ENCODE assay signal across 28 cellular contexts in genomic region chr11:64362339-64362738, GRCh38. TPM values are rescaled to one million over a fixed set of nuclear protein-coding genes. Genes with fewer than 3 reads are reported as not detected.
DNase-seq lines count a peak whose midpoint lies in the region; ATAC-seq, FAIRE-seq and TF ChIP-seq lines count a peak whose summit lies in the region.
"Had no signal": no experiment of that assay in that cellular context is flagged by ENCODE, and none has a peak within 500 bp of the region (broad histone marks: within the 10 kb centered on the region; RNA-seq: fewer than 3 reads in every experiment).

No MANE protein-coding gene starts in this region.

- no peaks in the 10 kb centered on the region for H3K27me3 Mint-ChIP-seq in Caco-2 (ENCODE audit: insufficient read depth, unreplicated experiment)
- H3K27me3 Mint-ChIP-seq in neural crest cell (ENCODE audit: low read depth): no peaks in the 10 kb centered on the region
- no peaks in the 10 kb centered on the region for H3K27me3 Mint-ChIP-seq in activated T-helper 2 cell treated with anti-CD3 and anti-CD28 coated beads, Interferon-gamma antibody, Interleukin-2, Interleukin-4, amounts not matched to agents 10 μg/mL and 5 μg/mL and 100 μg/mL, durations not matched to agents 14 hours and 24 hours and 36 hours (ENCODE audit: low read depth)
- H3K27me3 Mint-ChIP-seq: CD8-positive, alpha-beta memory T cell had no signal

- peaks cover 21% of the 10 kb centered on the region for H3K79me2 ChIP-seq in GM12878 (ENCODE audit: control insufficient read depth, insufficient read depth, low read length)

- 93% methylated on average over 10 of the region's 10 CpGs for WGBS in GM12878 (ENCODE audit: insufficient coverage, insufficient replicate concordance, low lambda C conversion rate, missing lambda C conversion rate)

- no peak overlapping the region for H3K27ac Mint-ChIP-seq in Caco-2 (ENCODE audit: unreplicated experiment)
- H3K27ac Mint-ChIP-seq in neural crest cell (ENCODE audit: unreplicated experiment): no peak overlapping the region
- H3K27ac Mint-ChIP-seq in activated T-helper 2 cell treated with anti-CD3 and anti-CD28 coated beads, Interferon-gamma antibody, Interleukin-2, Interleukin-4, amounts not matched to agents 10 μg/mL and 5 μg/mL and 100 μg/mL, durations not matched to agents 14 hours and 24 hours and 36 hours: no peak overlapping the region

- RAD21 ChIA-PET in GM12878 (lab: Charles Lee; ENCODE audit: unreplicated experiment): no interaction called here

- peaks cover 37% of the 10 kb centered on the region for H3K4me1 ChIP-seq in Caco-2
- H3K4me1 ChIP-seq in GM12878 (ENCODE audit: control insufficient read depth, insufficient read depth, low read length): peaks cover 36% of the 10 kb centered on the region

- no peak overlapping the region; the same call in 1 of the 2 replicates for H3K4me2 ChIP-seq in GM12878 (ENCODE audit: control insufficient read depth, insufficient read depth)
- H3K4me2 ChIP-seq: PC-9 had no signal

- peaks cover 8% of the 10 kb centered on the region for H3K36me3 ChIP-seq in Caco-2 (ENCODE audit: control insufficient read depth, insufficient read depth, low read length)
- H3K36me3 ChIP-seq in GM12878 (ENCODE audit: control insufficient read depth in 2 of 2, insufficient read depth in 2 of 2, low read length in 1 of 2): peaks cover 5 to 17% of the 10 kb centered on the region in 2 experiments; a peak in 3 of 4 replicates

- H3K27me3 ChIP-seq in Caco-2 (replicated peaks; ENCODE audit: control insufficient read depth, insufficient read depth, low read length): no peaks in the 10 kb centered on the region
- no peaks in the 10 kb centered on the region for H3K27me3 ChIP-seq in GM12878 (replicated peaks in 1 of 2; ENCODE audit: control insufficient read depth in 2 of 2, insufficient read depth in 2 of 2, low read length in 1 of 2)
- H3K27me3 ChIP-seq: MG63 had no signal

- in situ Hi-C loops in GM12878 (cut with MboI): no loop called here

- no peak for TF ChIP-seq RAD21 in GM12878 (IDR thresholded peaks at IDR 0.05; ENCODE audit: insufficient read depth, low read depth, low read length)

- H3K27ac ChIP-seq in GM12878 (ENCODE audit: control insufficient read depth, insufficient read depth): peak overlapping the region; percentile 50
- H3K27ac ChIP-seq: PC-9, SK-N-MC had no signal

- SMC1A ChIA-PET in GM12878 (lab: Charles Lee; ENCODE audit: uncharacterized antibody, unreplicated experiment): interaction anchor here (1.5 kb wide), 1 partner anchor 58 kb away, joined by 4 read pairs; the partner anchor contains the start of gene ESRRA

- DNase-seq in activated effector memory CD4-positive, alpha-beta T cell treated with anti-CD3 and anti-CD28 coated beads, Interleukin-2, amount 50 U/mL, for 16 hours: peak; percentile 53
- DNase-seq in activated effector memory CD4-positive, alpha-beta T cell treated with Interleukin-2 at 50 U/mL for 16 hours: no peak
- DNase-seq in Caco-2: no peak
- no peak for DNase-seq in GM12878 (ENCODE audit: low read depth, low spot score)
- DNase-seq in neural crest cell (ENCODE audit: low read depth, low spot score): no peak
- no peak for DNase-seq in hypothalamus (lab: John Stamatoyannopoulos, UW)
- no peak for DNase-seq in activated T-helper 2 cell treated with anti-CD3 and anti-CD28 coated beads, Interferon-gamma antibody, Interleukin-2, Interleukin-4, amounts not matched to agents 10 μg/mL and 5 μg/mL and 100 μg/mL, durations not matched to agents 14 hours and 24 hours and 36 hours (ENCODE audit: low spot score)
- DNase-seq: AML-193; C1 segment of cervical spinal cord; Calu3; CD8-positive, alpha-beta memory T cell; DMS79 treated with DMSO at 0.1 percent for 48 hours; GF-D8; KG1; MG63; NCI-H1105 treated with DMSO at 0.1 percent for 48 hours; NCI-H2029 treated with DMSO at 0.1 percent for 48 hours; NCI-H446 treated with DMSO at 0.1 percent for 48 hours; NCI-H526; NCI-H82; NK-92 treated with Interleukin-12 subunit alpha and Interleukin-12 subunit beta, amount 100 ng/mL, for 24 hours; PC-9; SIG-M5 had no signal

- ATAC-seq in GM12878: no peak
- no peak for ATAC-seq in HG03095 (IDR thresholded peaks at IDR 0.05; ENCODE audit: unreplicated experiment)
- ATAC-seq: HCT116 had no signal

- no peak overlapping the region for H2AFZ ChIP-seq in GM12878 (ENCODE audit: control insufficient read depth, low read depth, low read length)
- H2AFZ ChIP-seq: PC-9 had no signal

- no peaks in the 10 kb centered on the region for H4K20me1 ChIP-seq in GM12878 (ENCODE audit: control insufficient read depth, insufficient read depth)

- TF ChIP-seq POLR2A in GM12878 (IDR thresholded peaks at IDR 0.05; ENCODE audit: low read depth, low read length): no peak

- no peak for TF ChIP-seq EP300 in GM12878 (IDR thresholded peaks at IDR 0.05; ENCODE audit: borderline replicate concordance in 1 of 2, control insufficient read depth in 1 of 2, low read depth in 2 of 2, low read length in 2 of 2)

- H3K9ac ChIP-seq in GM12878 (ENCODE audit: control insufficient read depth, insufficient read depth, low read length): peak overlapping the region; percentile 8; the same call in 1 of the 2 replicates

- no peak for FAIRE-seq in GM12878 (lab: Jason Lieb, UNC)
- FAIRE-seq: GM12892, GM19239 had no signal

- no peak for TF ChIP-seq CTCF in Caco-2 (IDR thresholded peaks at IDR 0.05; ENCODE audit: insufficient read depth in 1 of 2, low read depth in 1 of 2, low read length in 1 of 2, severe bottlenecking in 1 of 2, unreplicated experiment in 1 of 2)
- TF ChIP-seq CTCF in GM12878 (IDR thresholded peaks at IDR 0.05 in 2 of 3, conservative IDR thresholded peaks at IDR 0.05 in 1 of 3; ENCODE audit: control insufficient read depth in 2 of 3, extremely low read depth in 1 of 3, insufficient read depth in 1 of 3, low read depth in 3 of 3, low read length in 3 of 3): no peak
- no peak for TF ChIP-seq CTCF in neural crest cell (conservative IDR thresholded peaks at IDR 0.05)

- H3K9me3 Mint-ChIP-seq in Caco-2 (ENCODE audit: unreplicated experiment): no peaks in the 10 kb centered on the region
- H3K9me3 Mint-ChIP-seq in neural crest cell: no peaks in the 10 kb centered on the region
- H3K9me3 Mint-ChIP-seq in activated T-helper 2 cell treated with anti-CD3 and anti-CD28 coated beads, Interferon-gamma antibody, Interleukin-2, Interleukin-4, amounts not matched to agents 10 μg/mL and 5 μg/mL and 100 μg/mL, durations not matched to agents 14 hours and 24 hours and 36 hours: no peaks in the 10 kb centered on the region
- H3K9me3 Mint-ChIP-seq: CD8-positive, alpha-beta memory T cell had no signal

- H3K9me3 ChIP-seq in Caco-2 (no peaks in the 10 kb centered on the region), GM12878 (replicated peaks; ENCODE audit: control insufficient read depth, insufficient read depth, low read length) (no peaks in the 10 kb centered on the region; the same call in 2 of the 3 replicates)
- H3K9me3 ChIP-seq: MG63 had no signal

- POLR2A ChIA-PET in Caco-2 (lab: Charles Lee): no interaction called here
- POLR2A ChIA-PET in GM12878 (lab: Charles Lee): no interaction called here

- BruUV-seq in Caco-2 (replicated peaks; lab: Mats Ljungman, UMichigan) (TSS peak; percentile 2), GM12878 (replicated peaks; lab: Mats Ljungman, UMichigan) (no TSS peak)

- peaks cover 77% of the 10 kb centered on the region for H3K36me3 Mint-ChIP-seq in Caco-2 (ENCODE audit: insufficient read depth, unreplicated experiment)
- peaks cover 6% of the 10 kb centered on the region for H3K36me3 Mint-ChIP-seq in neural crest cell (ENCODE audit: low read depth)
- H3K36me3 Mint-ChIP-seq in activated T-helper 2 cell treated with anti-CD3 and anti-CD28 coated beads, Interferon-gamma antibody, Interleukin-2, Interleukin-4, amounts not matched to agents 10 μg/mL and 5 μg/mL and 100 μg/mL, durations not matched to agents 14 hours and 24 hours and 36 hours (ENCODE audit: low read depth): peaks cover 66% of the 10 kb centered on the region

- intact Hi-C loops in Caco-2 (cut with micrococcal nuclease; ENCODE audit: unreplicated experiment) (no loop called here), GM12878 (cut with micrococcal nuclease; ENCODE audit: unreplicated experiment) (no loop called here)
- intact Hi-C loops in activated T-helper 2 cell treated with anti-CD3 and anti-CD28 coated beads, Interferon-gamma antibody, Interleukin-2, Interleukin-4, amounts not matched to agents 10 μg/mL and 5 μg/mL and 100 μg/mL, durations not matched to agents 14 hours and 24 hours and 36 hours (cut with micrococcal nuclease): no loop called here

- H3K4me1 Mint-ChIP-seq in Caco-2 (ENCODE audit: low read depth, unreplicated experiment) (peaks cover 23% of the 10 kb centered on the region), neural crest cell (peaks cover 10% of the 10 kb centered on the region)
- peaks cover 17% of the 10 kb centered on the region for H3K4me1 Mint-ChIP-seq in activated T-helper 2 cell treated with anti-CD3 and anti-CD28 coated beads, Interferon-gamma antibody, Interleukin-2, Interleukin-4, amounts not matched to agents 10 μg/mL and 5 μg/mL and 100 μg/mL, durations not matched to agents 14 hours and 24 hours and 36 hours (ENCODE audit: low read depth)

- CTCF ChIA-PET in Caco-2 (lab: Charles Lee): interaction anchor here (0.7 kb wide), 1 partner anchor 58 kb away, joined by 4 read pairs; no protein-coding TSS in a partner anchor
- CTCF ChIA-PET in GM12878 (lab: Yijun Ruan, JAX): interaction anchor here (0.6 kb wide), 1 partner anchor 189 kb away, joined by 3 read pairs; no protein-coding TSS in a partner anchor

- no peak overlapping the region for H3K4me3 ChIP-seq in Caco-2 (ENCODE audit: low read depth, low read length)
- H3K4me3 ChIP-seq in GM12878: no peak overlapping the region
- H3K4me3 ChIP-seq: MG63, PC-9, SK-N-MC had no signal

- H3K4me3 Mint-ChIP-seq in Caco-2 (ENCODE audit: unreplicated experiment) (no peak overlapping the region), neural crest cell (peak overlapping the region; percentile 66)
- no peak overlapping the region for H3K4me3 Mint-ChIP-seq in activated T-helper 2 cell treated with anti-CD3 and anti-CD28 coated beads, Interferon-gamma antibody, Interleukin-2, Interleukin-4, amounts not matched to agents 10 μg/mL and 5 μg/mL and 100 μg/mL, durations not matched to agents 14 hours and 24 hours and 36 hours (ENCODE audit: low read depth)

RNA-seq across cellular contexts. Expression of gene RPS6KA4, which starts 3.4 kb away (rescaled TPM):
- total RNA-seq in Caco-2 (2022) (95.7 and 98.6 TPM in 2 replicates), GM12878 (2014; rRNA removed) (25.3 and 27.4 TPM in 2 replicates), GM12878 (2014; rRNA removed; fragmentation: Illumina TruSeq; extraction: Trizol) (11.1 and 11.3 TPM in 2 replicates), GM12878 (2021) (25.7 and 32.6 TPM in 2 replicates), neural crest cell (12.6 and 17.6 TPM in 2 replicates)
- 35.4 and 44.3 TPM in 2 replicates for total RNA-seq in GM12878 (2013; cell fraction: nucleolus; rRNA removed)
- 9.7 TPM for polyA plus RNA-seq in GM12878 (2011; ENCODE audit: low read depth)
- polyA plus RNA-seq in GM12878 (2011; rRNA removed) (10.1 and 20.4 TPM in 2 replicates), GM12878 (2014; fragmentation: Illumina TruSeq; extraction: Trizol) (3.4 and 7.4 TPM in 2 replicates), GM12878 (2014; fragmentation: Nextera tagmentation; extraction: Ambion mirVana) (under 1 TPM; 0.34 to 0.73 TPM), GM12878 (2014; rRNA removed) (24.5 and 27.2 TPM in 2 replicates), GM12878 (2016; fragmentation: Nextera tagmentation; extraction: Ambion mirVana) (10 to 100 TPM; 10.4 to 11.3 TPM)
- 25.4 and 38.2 TPM in 2 replicates for polyA plus RNA-seq in GM12878 (2011; cell fraction: cytosol; rRNA removed)
- 58.5 and 77.3 TPM in 2 replicates for polyA plus RNA-seq in GM12878 (2011; cell fraction: nucleus; rRNA removed)
- polyA plus RNA-seq in GM12878 (2012): 11.2 and 13.9 TPM in 2 replicates
- 20.4 and 40.7 TPM in 2 replicates for polyA minus RNA-seq in GM12878 (2011; rRNA and poly(A)+ RNA removed)
- polyA minus RNA-seq in GM12878 (2011; cell fraction: cytosol; rRNA and poly(A)+ RNA removed): 20.2 and 21.6 TPM in 2 replicates
- polyA minus RNA-seq in GM12878 (2011; cell fraction: nucleus; rRNA and poly(A)+ RNA removed): 22.6 and 37.3 TPM in 2 replicates
- 38.7 and 43.7 TPM in 2 replicates for total RNA-seq in activated T-helper 2 cell treated with anti-CD3 and anti-CD28 coated beads, Interferon-gamma antibody, Interleukin-2, Interleukin-4, amounts not matched to agents 10 μg/mL and 5 μg/mL and 100 μg/mL, durations not matched to agents 14 hours and 24 hours and 36 hours

RNA-seq across cellular contexts. Expression of gene CCDC88B, which starts 22.3 kb away (rescaled TPM):
- 3.6 and 3.9 TPM in 2 replicates for total RNA-seq in Caco-2 (2022)
- total RNA-seq in GM12878 (2013; cell fraction: nucleolus; rRNA removed): 51.8 and 63.6 TPM in 2 replicates
- total RNA-seq in GM12878 (2014; rRNA removed): 38.7 and 41.6 TPM in 2 replicates
- 18.9 and 21.8 TPM in 2 replicates for total RNA-seq in GM12878 (2014; rRNA removed; fragmentation: Illumina TruSeq; extraction: Trizol)
- total RNA-seq in GM12878 (2021): 55.5 and 66.0 TPM in 2 replicates
- polyA plus RNA-seq in GM12878 (2011; ENCODE audit: low read depth): 32.3 TPM
- 8.7 and 18.2 TPM in 2 replicates for polyA plus RNA-seq in GM12878 (2011; rRNA removed)
- polyA plus RNA-seq in GM12878 (2011; cell fraction: cytosol; rRNA removed): 19.2 and 34.6 TPM in 2 replicates
- 125 and 191 TPM in 2 replicates for polyA plus RNA-seq in GM12878 (2011; cell fraction: nucleus; rRNA removed)
- 63.0 and 81.8 TPM in 2 replicates for polyA plus RNA-seq in GM12878 (2012)
- polyA plus RNA-seq in GM12878 (2014; fragmentation: Illumina TruSeq; extraction: Trizol): 5.0 and 13.8 TPM in 2 replicates
- polyA plus RNA-seq in GM12878 (2014; fragmentation: Nextera tagmentation; extraction: Ambion mirVana): 1 to 10 TPM in 1 of 2 experiments, under 1 TPM in 1; 0.24 to 2.8 TPM
- polyA plus RNA-seq in GM12878 (2014; rRNA removed): 55.2 and 66.0 TPM in 2 replicates
- polyA plus RNA-seq in GM12878 (2016; fragmentation: Nextera tagmentation; extraction: Ambion mirVana): 10 to 100 TPM; 13.6 to 20.2 TPM
- 3.9 and 13.7 TPM in 2 replicates for polyA minus RNA-seq in GM12878 (2011; rRNA and poly(A)+ RNA removed)
- polyA minus RNA-seq in GM12878 (2011; cell fraction: cytosol; rRNA and poly(A)+ RNA removed): 16.8 and 19.4 TPM in 2 replicates
- polyA minus RNA-seq in GM12878 (2011; cell fraction: nucleus; rRNA and poly(A)+ RNA removed): 10.4 and 19.1 TPM in 2 replicates
- total RNA-seq in neural crest cell: 0.91 and 1.1 TPM in 2 replicates
- total RNA-seq in activated T-helper 2 cell treated with anti-CD3 and anti-CD28 coated beads, Interferon-gamma antibody, Interleukin-2, Interleukin-4, amounts not matched to agents 10 μg/mL and 5 μg/mL and 100 μg/mL, durations not matched to agents 14 hours and 24 hours and 36 hours: 127 and 128 TPM in 2 replicates

RNA-seq across cellular contexts. Expression of gene PRDX5, which starts 44.4 kb away (rescaled TPM):
- total RNA-seq in Caco-2 (2022) (269 and 306 TPM in 2 replicates), GM12878 (2014; rRNA removed) (238 and 248 TPM in 2 replicates), GM12878 (2014; rRNA removed; fragmentation: Illumina TruSeq; extraction: Trizol) (198 and 206 TPM in 2 replicates), GM12878 (2021) (202 and 214 TPM in 2 replicates), neural crest cell (148 and 168 TPM in 2 replicates)
- total RNA-seq in GM12878 (2013; cell fraction: nucleolus; rRNA removed): 10.4 and 10.9 TPM in 2 replicates
- polyA plus RNA-seq in GM12878 (2011; ENCODE audit: low read depth): 146 TPM
- polyA plus RNA-seq in GM12878 (2011; rRNA removed) (265 and 406 TPM in 2 replicates), GM12878 (2014; fragmentation: Illumina TruSeq; extraction: Trizol) (110 and 241 TPM in 2 replicates), GM12878 (2014; fragmentation: Nextera tagmentation; extraction: Ambion mirVana) (100 to 1,000 TPM in 1 of 2 experiments, 10 to 100 TPM in 1; 95.7 to 203 TPM), GM12878 (2014; rRNA removed) (341 and 351 TPM in 2 replicates), GM12878 (2016; fragmentation: Nextera tagmentation; extraction: Ambion mirVana) (100 to 1,000 TPM; 324 to 357 TPM)
- 562 and 645 TPM in 2 replicates for polyA plus RNA-seq in GM12878 (2011; cell fraction: cytosol; rRNA removed)
- polyA plus RNA-seq in GM12878 (2011; cell fraction: nucleus; rRNA removed): 193 and 238 TPM in 2 replicates
- 242 and 335 TPM in 2 replicates for polyA plus RNA-seq in GM12878 (2012)
- 97.0 and 167 TPM in 2 replicates for polyA minus RNA-seq in GM12878 (2011; rRNA and poly(A)+ RNA removed)
- polyA minus RNA-seq in GM12878 (2011; cell fraction: cytosol; rRNA and poly(A)+ RNA removed): 55.5 and 58.4 TPM in 2 replicates
- polyA minus RNA-seq in GM12878 (2011; cell fraction: nucleus; rRNA and poly(A)+ RNA removed): 13.3 and 26.9 TPM in 2 replicates
- total RNA-seq in activated T-helper 2 cell treated with anti-CD3 and anti-CD28 coated beads, Interferon-gamma antibody, Interleukin-2, Interleukin-4, amounts not matched to agents 10 μg/mL and 5 μg/mL and 100 μg/mL, durations not matched to agents 14 hours and 24 hours and 36 hours: 112 and 118 TPM in 2 replicates

RNA-seq across cellular contexts. Expression of gene TRMT112, which starts 45.0 kb away (rescaled TPM):
- 235 and 246 TPM in 2 replicates for total RNA-seq in Caco-2 (2022)
- total RNA-seq in GM12878 (2013; cell fraction: nucleolus; rRNA removed): 21.2 and 22.0 TPM in 2 replicates
- total RNA-seq in GM12878 (2014; rRNA removed): 252 and 288 TPM in 2 replicates
- 212 and 217 TPM in 2 replicates for total RNA-seq in GM12878 (2014; rRNA removed; fragmentation: Illumina TruSeq; extraction: Trizol)
- total RNA-seq in GM12878 (2021): 210 and 220 TPM in 2 replicates
- polyA plus RNA-seq in GM12878 (2011; ENCODE audit: low read depth): 376 TPM
- 300 and 394 TPM in 2 replicates for polyA plus RNA-seq in GM12878 (2011; rRNA removed)
- polyA plus RNA-seq in GM12878 (2011; cell fraction: cytosol; rRNA removed): 444 and 476 TPM in 2 replicates
- 172 and 214 TPM in 2 replicates for polyA plus RNA-seq in GM12878 (2011; cell fraction: nucleus; rRNA removed)
- 296 and 388 TPM in 2 replicates for polyA plus RNA-seq in GM12878 (2012)
- 96.2 and 220 TPM in 2 replicates for polyA plus RNA-seq in GM12878 (2014; fragmentation: Illumina TruSeq; extraction: Trizol)
- polyA plus RNA-seq in GM12878 (2014; fragmentation: Nextera tagmentation; extraction: Ambion mirVana): 100 to 1,000 TPM; 322 to 331 TPM
- polyA plus RNA-seq in GM12878 (2014; rRNA removed): 294 and 320 TPM in 2 replicates
- 100 to 1,000 TPM; 411 to 455 TPM for polyA plus RNA-seq in GM12878 (2016; fragmentation: Nextera tagmentation; extraction: Ambion mirVana)
- 54.2 and 99.4 TPM in 2 replicates for polyA minus RNA-seq in GM12878 (2011; rRNA and poly(A)+ RNA removed)
- polyA minus RNA-seq in GM12878 (2011; cell fraction: cytosol; rRNA and poly(A)+ RNA removed): 89.2 and 95.6 TPM in 2 replicates
- polyA minus RNA-seq in GM12878 (2011; cell fraction: nucleus; rRNA and poly(A)+ RNA removed): 32.3 and 46.0 TPM in 2 replicates
- 201 and 207 TPM in 2 replicates for total RNA-seq in neural crest cell
- 290 and 291 TPM in 2 replicates for total RNA-seq in activated T-helper 2 cell treated with anti-CD3 and anti-CD28 coated beads, Interferon-gamma antibody, Interleukin-2, Interleukin-4, amounts not matched to agents 10 μg/mL and 5 μg/mL and 100 μg/mL, durations not matched to agents 14 hours and 24 hours and 36 hours

RNA-seq across cellular contexts. Expression of gene ESRRA, which starts 57.0 kb away (rescaled TPM):
- total RNA-seq in Caco-2 (2022): 66.9 and 71.7 TPM in 2 replicates
- total RNA-seq in GM12878 (2013; cell fraction: nucleolus; rRNA removed): 18.8 and 21.2 TPM in 2 replicates
- 34.9 and 40.7 TPM in 2 replicates for total RNA-seq in GM12878 (2014; rRNA removed)
- 12.3 and 12.7 TPM in 2 replicates for total RNA-seq in GM12878 (2014; rRNA removed; fragmentation: Illumina TruSeq; extraction: Trizol)
- total RNA-seq in GM12878 (2021): 41.7 and 48.9 TPM in 2 replicates
- polyA plus RNA-seq in GM12878 (2011; ENCODE audit: low read depth): 3.8 TPM
- polyA plus RNA-seq in GM12878 (2011; rRNA removed): 6.4 and 10.9 TPM in 2 replicates
- polyA plus RNA-seq in GM12878 (2011; cell fraction: cytosol; rRNA removed): 16.8 and 24.8 TPM in 2 replicates
- 24.4 and 36.6 TPM in 2 replicates for polyA plus RNA-seq in GM12878 (2011; cell fraction: nucleus; rRNA removed)
- 10.7 and 14.9 TPM in 2 replicates for polyA plus RNA-seq in GM12878 (2012)
- polyA plus RNA-seq in GM12878 (2014; fragmentation: Illumina TruSeq; extraction: Trizol): 1.5 and 7.0 TPM in 2 replicates
- polyA plus RNA-seq in GM12878 (2014; fragmentation: Nextera tagmentation; extraction: Ambion mirVana): under 1 TPM; 0.32 to 0.55 TPM
- 32.7 and 45.0 TPM in 2 replicates for polyA plus RNA-seq in GM12878 (2014; rRNA removed)
- 10 to 100 TPM; 12.4 to 23.3 TPM for polyA plus RNA-seq in GM12878 (2016; fragmentation: Nextera tagmentation; extraction: Ambion mirVana)
- polyA minus RNA-seq in GM12878 (2011; rRNA and poly(A)+ RNA removed): 7.6 and 17.4 TPM in 2 replicates
- polyA minus RNA-seq in GM12878 (2011; cell fraction: cytosol; rRNA and poly(A)+ RNA removed): 8.6 and 10.6 TPM in 2 replicates
- 7.3 and 17.8 TPM in 2 replicates for polyA minus RNA-seq in GM12878 (2011; cell fraction: nucleus; rRNA and poly(A)+ RNA removed)
- 33.8 and 34.7 TPM in 2 replicates for total RNA-seq in neural crest cell
- 49.4 and 54.6 TPM in 2 replicates for total RNA-seq in activated T-helper 2 cell treated with anti-CD3 and anti-CD28 coated beads, Interferon-gamma antibody, Interleukin-2, Interleukin-4, amounts not matched to agents 10 μg/mL and 5 μg/mL and 100 μg/mL, durations not matched to agents 14 hours and 24 hours and 36 hours
